ENCODE assay signal across 27 cellular contexts in genomic region chr18:31738460-31739407, GRCh38. TPM values are rescaled to one million over a fixed set of nuclear protein-coding genes. Genes with fewer than 3 reads are reported as not detected.
A peak's percentile ranks its signal among the peaks of the same experiment; 100 is the strongest.
DNase-seq lines count a peak whose midpoint lies in the region; ATAC-seq and TF ChIP-seq lines count a peak whose summit lies in the region.
"Had no signal": no experiment of that assay in that cellular context is flagged by ENCODE, and none has a peak within 500 bp of the region (broad histone marks: within the 10 kb centered on the region; RNA-seq: fewer than 3 reads in every experiment).

No MANE protein-coding gene starts in this region.

- H3K36me3 ChIP-seq in breast epithelium: no peaks in the 10 kb centered on the region
- no peaks in the 10 kb centered on the region for H3K36me3 ChIP-seq in hepatocyte (replicated peaks; ENCODE audit: insufficient read depth, low read depth)
- H3K36me3 ChIP-seq: BLaER1, Peyer's patch, upper lobe of right lung had no signal

- H3K4me1 Mint-ChIP-seq in MCF 10A (ENCODE audit: insufficient read depth, unreplicated experiment): no peaks in the 10 kb centered on the region
- H3K4me1 Mint-ChIP-seq in activated T-helper 17 cell treated with anti-CD3 and anti-CD28 coated beads, Interleukin-2, amount 50 U/mL, for 72 hours: no peaks in the 10 kb centered on the region
- H3K4me1 Mint-ChIP-seq: activated CD4-positive, alpha-beta memory T cell treated with anti-CD3 and anti-CD28 coated beads, Interleukin-2, amount 10 ng/mL, durations not matched to agents 7 days and 5 days had no signal

- no peaks in the 10 kb centered on the region for H4K20me1 ChIP-seq in hepatocyte (ENCODE audit: insufficient read depth, poor library complexity, severe bottlenecking)
- H4K20me1 ChIP-seq: BLaER1 had no signal

- H3K9me3 ChIP-seq in breast epithelium (no peaks in the 10 kb centered on the region), hepatocyte (ENCODE audit: low read depth) (no peaks in the 10 kb centered on the region)
- H3K9me3 ChIP-seq: Peyer's patch, upper lobe of right lung had no signal

- no peaks in the 10 kb centered on the region for H3K4me1 ChIP-seq in breast epithelium
- no peaks in the 10 kb centered on the region for H3K4me1 ChIP-seq in hepatocyte (ENCODE audit: insufficient read depth)
- H3K4me1 ChIP-seq: BLaER1, Peyer's patch, upper lobe of right lung had no signal

- WGBS in hepatocyte (ENCODE audit: low lambda C conversion rate, missing lambda C conversion rate): 66% methylated on average over 11 of the region's 11 CpGs

- H3K27ac ChIP-seq in breast epithelium (no peak overlapping the region), hepatocyte (peak overlapping the region; percentile 45)
- H3K27ac ChIP-seq: BLaER1, Peyer's patch, upper lobe of right lung had no signal

- H3K27me3 ChIP-seq in breast epithelium (no peaks in the 10 kb centered on the region), hepatocyte (no peaks in the 10 kb centered on the region)
- H3K27me3 ChIP-seq: BLaER1, Peyer's patch, upper lobe of right lung had no signal

- intact Hi-C loops in MCF 10A (cut with micrococcal nuclease) (no loop called here), breast epithelium (cut with DNase I; ENCODE audit: low total_unique reads) (no loop called here)

- TF ChIP-seq POLR2A in breast epithelium (IDR thresholded peaks at IDR 0.05): no peak

- H3K9me2 ChIP-seq in hepatocyte (replicated peaks; ENCODE audit: insufficient read depth): no peaks in the 10 kb centered on the region

- H3K9me3 Mint-ChIP-seq in MCF 10A (ENCODE audit: unreplicated experiment): peaks cover 8% of the 10 kb centered on the region
- H3K9me3 Mint-ChIP-seq in activated T-helper 17 cell treated with anti-CD3 and anti-CD28 coated beads, Interleukin-2, amount 50 U/mL, for 72 hours: peaks cover 7% of the 10 kb centered on the region
- H3K9me3 Mint-ChIP-seq: activated CD4-positive, alpha-beta memory T cell treated with anti-CD3 and anti-CD28 coated beads, Interleukin-2, amount 10 ng/mL, durations not matched to agents 7 days and 5 days had no signal

- DNase-seq in MCF 10A (ENCODE audit: unreplicated experiment): peak; percentile 8
- DNase-seq in breast epithelium (ENCODE audit: low spot score in 2 of 2): no peak
- DNase-seq in hepatocyte (ENCODE audit: low spot score): peak; percentile 75
- DNase-seq in NCI-H446 treated with DMSO at 0.1 percent for 48 hours (lab: John Stamatoyannopoulos, UW): no peak
- DNase-seq in NCI-H82 (lab: John Stamatoyannopoulos, UW): no peak
- DNase-seq in GF-D8 (lab: John Stamatoyannopoulos, UW): no peak
- DNase-seq: activated CD4-positive, alpha-beta memory T cell treated with anti-CD3 and anti-CD28 coated beads, Interleukin-2, amount 10 ng/mL, durations not matched to agents 7 days and 5 days; activated T-cell treated with anti-CD3 and anti-CD28 coated beads for 4 hours; amniotic stem cell; Calu3; foreskin melanocyte; GDM1; hypothalamus; NCI-H1694 treated with DMSO at 0.1 percent for 48 hours; NCI-H748 treated with DMSO at 0.1 percent for 48 hours; Peyer's patch; stimulated activated CD8-positive, alpha-beta memory T cell treated with anti-CD3 and anti-CD28 coated beads, Interleukin-4, amount 100 ng/mL, for 48 hours; T-helper 2 cell; upper lobe of right lung had no signal

- no peak overlapping the region for H3K4me3 ChIP-seq in breast epithelium
- H3K4me3 ChIP-seq in hepatocyte: no peak overlapping the region
- H3K4me3 ChIP-seq: BLaER1, Peyer's patch, upper lobe of right lung had no signal

- no peaks in the 10 kb centered on the region for H3K36me3 Mint-ChIP-seq in MCF 10A (ENCODE audit: insufficient read depth, unreplicated experiment)
- no peaks in the 10 kb centered on the region for H3K36me3 Mint-ChIP-seq in activated T-helper 17 cell treated with anti-CD3 and anti-CD28 coated beads, Interleukin-2, amount 50 U/mL, for 72 hours (ENCODE audit: low read depth)

- H3K4me2 ChIP-seq in hepatocyte: no peak overlapping the region
- H3K4me2 ChIP-seq: BLaER1 had no signal

- CTCF ChIA-PET in MCF 10A (lab: Yijun Ruan, JAX): interaction anchor here (0.6 to 5.5 kb wide), 12 partner anchors 8 to 238 kb away, joined by 3 to 44 read pairs (median 3); no protein-coding TSS in a partner anchor

- H2AFZ ChIP-seq in hepatocyte: no peak overlapping the region

- no peak overlapping the region for H3K4me3 Mint-ChIP-seq in MCF 10A (ENCODE audit: unreplicated experiment)
- no peak overlapping the region for H3K4me3 Mint-ChIP-seq in activated T-helper 17 cell treated with anti-CD3 and anti-CD28 coated beads, Interleukin-2, amount 50 U/mL, for 72 hours
- H3K4me3 Mint-ChIP-seq: activated CD4-positive, alpha-beta memory T cell treated with anti-CD3 and anti-CD28 coated beads, Interleukin-2, amount 10 ng/mL, durations not matched to agents 7 days and 5 days had no signal

- no peak for ATAC-seq in activated T-helper 17 cell treated with anti-CD3 and anti-CD28 coated beads, Interleukin-2, amount 50 U/mL, for 72 hours (replicated peaks)
- ATAC-seq in HG03520 (IDR thresholded peaks at IDR 0.05; ENCODE audit: unreplicated experiment): no peak
- ATAC-seq: upper lobe of right lung had no signal

- no peaks in the 10 kb centered on the region for H3K79me2 ChIP-seq in hepatocyte

- TF ChIP-seq CTCF in MCF 10A (IDR thresholded peaks at IDR 0.05; ENCODE audit: unreplicated experiment) (no peak), breast epithelium (IDR thresholded peaks at IDR 0.05) (no peak), hepatocyte (IDR thresholded peaks at IDR 0.05; ENCODE audit: poor library complexity) (no peak)

- H3K27ac Mint-ChIP-seq in MCF 10A (ENCODE audit: low read depth, unreplicated experiment): no peak overlapping the region
- H3K27ac Mint-ChIP-seq in activated T-helper 17 cell treated with anti-CD3 and anti-CD28 coated beads, Interleukin-2, amount 50 U/mL, for 72 hours: peak overlapping the region; percentile 42
- H3K27ac Mint-ChIP-seq: activated CD4-positive, alpha-beta memory T cell treated with anti-CD3 and anti-CD28 coated beads, Interleukin-2, amount 10 ng/mL, durations not matched to agents 7 days and 5 days had no signal

- no peaks in the 10 kb centered on the region for H3K27me3 Mint-ChIP-seq in MCF 10A (ENCODE audit: insufficient read depth, unreplicated experiment)
- H3K27me3 Mint-ChIP-seq in activated T-helper 17 cell treated with anti-CD3 and anti-CD28 coated beads, Interleukin-2, amount 50 U/mL, for 72 hours: peaks cover 4% of the 10 kb centered on the region

- BruUV-seq in MCF 10A (replicated peaks; lab: Mats Ljungman, UMichigan): no TSS peak

- POLR2A ChIA-PET in MCF 10A (lab: Yijun Ruan, JAX): interaction anchor here (0.5 kb wide), 1 partner anchor 531 kb away, joined by 4 read pairs; no protein-coding TSS in a partner anchor

RNA-seq across cellular contexts. Expression of gene SLC25A52, which starts 21.9 kb away (rescaled TPM):
- total RNA-seq in MCF 10A (2022): not detected in 2 replicates
- under 1 TPM in 1 of 3 donors, not detected in 2; 0.59 TPM for total RNA-seq in breast epithelium
- not detected for total RNA-seq in activated T-helper 17 cell treated with anti-CD3 and anti-CD28 coated beads, Interleukin-2, amount 50 U/mL, for 72 hours
- total RNA-seq in hepatocyte: not detected in 2 replicates
- polyA plus RNA-seq in hepatocyte: not detected in 2 replicates
- total RNA-seq: A673, Calu3, endothelial cell of umbilical vein, lung microvascular endothelial cell, myocyte, Peyer's patch, SK-MEL-5, upper lobe of right lung had no signal

RNA-seq across cellular contexts. Expression of gene B4GALT6, which starts 54.4 kb away (rescaled TPM):
- total RNA-seq in MCF 10A (2022) (6.0 and 14.5 TPM in 2 replicates), breast epithelium (1 to 10 TPM; 2.9 to 3.8 (median 3.0) TPM), hepatocyte (10.3 and 14.1 TPM in 2 replicates)
- total RNA-seq in activated T-helper 17 cell treated with anti-CD3 and anti-CD28 coated beads, Interleukin-2, amount 50 U/mL, for 72 hours: 1 to 10 TPM in 1 of 2 donors, under 1 TPM in 1; 0.52 to 1.8 TPM
- polyA plus RNA-seq in hepatocyte: 3.2 and 4.9 TPM in 2 replicates
- total RNA-seq: myocyte had no signal

Comparison
In these comparisons a context has a peak if more than half of its experiments do, and no peak if none do; other contexts are left out.
1. DNase-seq: peak in MCF 10A (single experiment) and hepatocyte (single experiment); none in breast epithelium (0 of 2), NCI-H446 treated with DMSO at 0.1 percent for 48 hours (single experiment), NCI-H82 (single experiment) and GF-D8 (single experiment).